Comparison of ENCODE assay signal across 8 cellular contexts in genomic region chr13:33743438-33744368, GRCh38.
DNase-seq lines count a peak whose midpoint lies in the region; ATAC-seq and TF ChIP-seq lines count a peak whose summit lies in the region.
"Had no signal": no experiment of that assay in that cellular context is flagged by ENCODE, and none has a peak within 500 bp of the region (broad histone marks: within the 10 kb centered on the region; RNA-seq: fewer than 3 reads in every experiment).

No MANE protein-coding gene starts in this region.

- H3K4me1 ChIP-seq in PC-3 (ENCODE audit: insufficient read depth, low read length): peaks cover 9% of the 10 kb centered on the region; the same call in 1 of the 2 replicates

- peak overlapping the region; percentile 7 to 83 (median 60) for H3K27ac Mint-ChIP-seq in naive thymus-derived CD8-positive, alpha-beta T cell

- no peaks in the 10 kb centered on the region for H3K79me2 ChIP-seq in PC-3 (ENCODE audit: low read length)

- peak overlapping the region in 5 of 10 donors; percentile 18 to 56 (median 43) for H3K4me3 Mint-ChIP-seq in naive thymus-derived CD8-positive, alpha-beta T cell

- no peak for TF ChIP-seq CTCF in PC-3 (conservative IDR thresholded peaks at IDR 0.05; ENCODE audit: low read depth, low read length)

- intact Hi-C loops in PC-3 (cut with micrococcal nuclease): no loop called here

- H3K27me3 Mint-ChIP-seq in naive thymus-derived CD8-positive, alpha-beta T cell: peaks cover 0 to 6% (median 2%) of the 10 kb centered on the region in 5 donors

- H3K27ac ChIP-seq in PC-3 (ENCODE audit: low read length): no peak overlapping the region

- H3K27me3 ChIP-seq in PC-3 (ENCODE audit: low read length): no peaks in the 10 kb centered on the region

- no peak overlapping the region for H3K4me3 ChIP-seq in PC-3 (ENCODE audit: low read length)
- H3K4me3 ChIP-seq: lung had no signal

- H3K36me3 ChIP-seq in PC-3 (ENCODE audit: low read depth, low read length): no peaks in the 10 kb centered on the region

- no peak overlapping the region for H3K4me2 ChIP-seq in PC-3 (ENCODE audit: low read length)

- ATAC-seq in GM18909 (IDR thresholded peaks at IDR 0.05; ENCODE audit: poor library complexity, unreplicated experiment) (peak; percentile 76), HG02678 (IDR thresholded peaks at IDR 0.05; ENCODE audit: unreplicated experiment) (peak; percentile 76), PC-3 (no peak)
- peak; percentile 54 to 56 for ATAC-seq in naive thymus-derived CD8-positive, alpha-beta T cell

- DNase-seq in NCI-H748 treated with DMSO at 0.1 percent for 48 hours (lab: John Stamatoyannopoulos, UW) (peak; percentile 86), NCI-H1105 (lab: John Stamatoyannopoulos, UW) (no peak), PC-3 (no peak), NCI-H2171 (lab: John Stamatoyannopoulos, UW) (no peak)
- DNase-seq in naive thymus-derived CD8-positive, alpha-beta T cell: peak in 2 of 10 donors; percentile 8 to 21

- H3K9me3 Mint-ChIP-seq in naive thymus-derived CD8-positive, alpha-beta T cell: peaks cover 0 to 4% (median 0%) of the 10 kb centered on the region in 9 donors

- CTCF ChIA-PET in PC-3 (lab: Charles Lee): no interaction called here

- peaks cover 16 to 36% (median 20%) of the 10 kb centered on the region in 4 donors for H3K4me1 Mint-ChIP-seq in naive thymus-derived CD8-positive, alpha-beta T cell

- no peaks in the 10 kb centered on the region for H4K20me1 ChIP-seq in PC-3 (ENCODE audit: low read length)

- H2AFZ ChIP-seq in PC-3 (ENCODE audit: low read length): no peak overlapping the region

- POLR2A ChIA-PET in naive thymus-derived CD8-positive, alpha-beta T cell (lab: Charles Lee): no interaction called here
- POLR2A ChIA-PET in PC-3 (lab: Charles Lee; ENCODE audit: unreplicated experiment): no interaction called here

- H3K9me3 ChIP-seq in PC-3 (ENCODE audit: low read length): no peaks in the 10 kb centered on the region

- no TSS peak for BruUV-seq in PC-3 (replicated peaks; lab: Mats Ljungman, UMichigan)

- no peaks in the 10 kb centered on the region for H3K36me3 Mint-ChIP-seq in naive thymus-derived CD8-positive, alpha-beta T cell

- H3K9me2 ChIP-seq in PC-3 (replicated peaks; ENCODE audit: low read length): 0 out of 2 replicates have a peak, but pooled peaks cover 4% of the 10 kb centered on the region

- H3K9ac ChIP-seq in PC-3 (ENCODE audit: low read length): no peak overlapping the region

- H3F3A ChIP-seq in PC-3 (ENCODE audit: low read length, unreplicated experiment): no peaks in the 10 kb centered on the region
